In the genomic region with DNA sequence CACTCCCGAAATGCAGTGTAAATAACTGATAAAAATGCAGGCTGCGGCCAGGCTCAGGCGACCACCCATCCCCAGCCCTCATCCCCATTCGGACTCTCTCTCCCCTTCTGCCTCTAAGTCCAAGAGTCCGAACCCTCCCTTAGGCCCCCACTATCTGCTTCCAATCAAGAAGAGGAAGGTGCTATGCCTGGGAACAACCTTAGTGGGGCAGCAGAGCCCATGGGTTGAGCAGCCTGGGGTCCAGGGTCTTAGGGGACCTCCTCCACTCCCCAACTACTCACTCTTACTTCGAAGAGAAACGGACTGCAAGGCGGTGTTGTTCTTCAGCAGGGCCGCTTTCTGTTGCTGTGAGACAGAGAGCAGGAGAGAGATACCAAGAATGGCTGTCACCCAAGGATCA, we compare ENCODE assay signal across 8 cellular contexts. TPM values are rescaled to one million over a fixed set of nuclear protein-coding genes. Genes with fewer than 3 reads are reported as not detected.
DNase-seq lines count a peak whose midpoint lies in the region; ATAC-seq and TF ChIP-seq lines count a peak whose summit lies in the region.
"Had no signal": no experiment of that assay in that cellular context is flagged by ENCODE, and none has a peak within 500 bp of the region (broad histone marks: within the 10 kb centered on the region; RNA-seq: fewer than 3 reads in every experiment).

No MANE protein-coding gene starts in this region.

- H3K36me3 ChIP-seq in upper lobe of right lung, result peaks cover 89% of the 10 kb centered on the region

- peaks cover 54% of the 10 kb centered on the region for H3K4me1 ChIP-seq in upper lobe of right lung

- DNase-seq in Right ventricle myocardium superior (no peak), Right ventricle myocardium inferior (ENCODE audit: missing footprints) (no peak), fibroblast of the aortic adventitia (ENCODE audit: low read depth) (no peak), upper lobe of right lung (no peak), SW480 (ENCODE audit: low spot score) (no peak)
- DNase-seq: GM23248; stimulated activated CD4-positive, alpha-beta T cell treated with anti-CD3 and anti-CD28 coated beads, Interleukin-1b, Interleukin-23, amount 100 ng/mL, for 48 hours had no signal

- peak; percentile 23 for TF ChIP-seq CTCF in fibroblast of the aortic adventitia (IDR thresholded peaks at IDR 0.05; ENCODE audit: insufficient read depth, low read length)
- TF ChIP-seq CTCF in upper lobe of right lung (IDR thresholded peaks at IDR 0.05), result peak; percentile 10

- no peaks in the 10 kb centered on the region for H3K27me3 ChIP-seq in upper lobe of right lung

- H3K9me3 ChIP-seq in upper lobe of right lung, result no peaks in the 10 kb centered on the region

- intact Hi-C loops in Right ventricle myocardium superior (cut with DNase I), result no loop called here
- intact Hi-C loops in Right ventricle myocardium inferior (cut with DNase I), result no loop called here
- intact Hi-C loops in upper lobe of right lung (cut with DNase I), result no loop called here

- ATAC-seq in Right ventricle myocardium superior (ENCODE audit: poor library complexity) (peak; percentile 1), Right ventricle myocardium inferior (no peak), upper lobe of right lung (no peak), HG02885 (IDR thresholded peaks at IDR 0.05; ENCODE audit: poor library complexity, unreplicated experiment) (no peak)

- no peak overlapping the region for H3K4me3 ChIP-seq in fibroblast of the aortic adventitia (ENCODE audit: low read depth, low read length)
- no peak overlapping the region for H3K4me3 ChIP-seq in upper lobe of right lung
- H3K4me3 ChIP-seq: GM23248 had no signal

- H3K27ac ChIP-seq in upper lobe of right lung, result peak overlapping the region; percentile 70
- H3K27ac ChIP-seq: GM23248 had no signal

RNA-seq across cellular contexts. Expression of gene ARHGEF2, which starts 12.2 kb away (rescaled TPM):
- total RNA-seq in Right ventricle myocardium superior (55.7 TPM), Right ventricle myocardium inferior (61.8 TPM), fibroblast of the aortic adventitia (ENCODE audit: low replicate concordance) (116 and 161 TPM in 2 replicates), upper lobe of right lung (220 TPM)

RNA-seq across cellular contexts. Expression of gene RXFP4, which starts 24.7 kb away (rescaled TPM):
- total RNA-seq in Right ventricle myocardium superior (not detected), Right ventricle myocardium inferior (not detected), fibroblast of the aortic adventitia (ENCODE audit: low replicate concordance) (0.09 TPM in 1 of 2 replicates, not detected in the other), upper lobe of right lung (not detected)
- total RNA-seq: GM23248 had no signal

RNA-seq across cellular contexts. Expression of gene KHDC4, which starts 31.9 kb away (rescaled TPM):
- total RNA-seq in Right ventricle myocardium superior (22.5 TPM), Right ventricle myocardium inferior (22.0 TPM), fibroblast of the aortic adventitia (ENCODE audit: low replicate concordance) (11.3 and 31.0 TPM in 2 replicates), upper lobe of right lung (40.1 TPM)

RNA-seq across cellular contexts. Expression of gene SSR2, which starts 54.6 kb away (rescaled TPM):
- total RNA-seq in Right ventricle myocardium superior, result 66.9 TPM
- total RNA-seq in Right ventricle myocardium inferior, result 79.9 TPM
- 339 and 472 TPM in 2 replicates for total RNA-seq in fibroblast of the aortic adventitia (ENCODE audit: low replicate concordance)
- total RNA-seq in upper lobe of right lung, result 231 TPM

RNA-seq across cellular contexts. Expression of gene RIT1, which starts 55.0 kb away (rescaled TPM):
- total RNA-seq in Right ventricle myocardium superior (19.0 TPM), Right ventricle myocardium inferior (21.7 TPM), fibroblast of the aortic adventitia (ENCODE audit: low replicate concordance) (33.7 and 35.4 TPM in 2 replicates), upper lobe of right lung (49.9 TPM)
